ENCODE assay signal across 12 cellular contexts in genomic region chr22:50445071-50445879, GRCh38. TPM values are rescaled to one million over a fixed set of nuclear protein-coding genes. Genes with fewer than 3 reads are reported as not detected.
DNase-seq lines count a peak whose midpoint lies in the region; ATAC-seq and TF ChIP-seq lines count a peak whose summit lies in the region.
"Had no signal": no experiment of that assay in that cellular context is flagged by ENCODE, and none has a peak within 500 bp of the region (broad histone marks: within the 10 kb centered on the region; RNA-seq: fewer than 3 reads in every experiment).

No MANE protein-coding gene starts in this region.

- no TSS peak for BruUV-seq in MCF 10A (replicated peaks; lab: Mats Ljungman, UMichigan)

- no peak overlapping the region for H2BK5ac ChIP-seq in neuronal stem cell (ENCODE audit: low read length)

- H3K79me1 ChIP-seq in neuronal stem cell (ENCODE audit: low read depth, low read length) = peaks cover 5% of the 10 kb centered on the region

- no peaks in the 10 kb centered on the region for H3K9me3 Mint-ChIP-seq in MCF 10A (ENCODE audit: unreplicated experiment)

- peaks cover 38 to 83% of the 10 kb centered on the region in 2 donors for H3K36me3 ChIP-seq in neuronal stem cell (replicated peaks in 1 of 2; ENCODE audit: control insufficient read depth in 2 of 2, insufficient read depth in 2 of 2, low read length in 2 of 2)

- H3K27ac Mint-ChIP-seq in MCF 10A (ENCODE audit: low read depth, unreplicated experiment) = peak overlapping the region; percentile 35

- H2BK12ac ChIP-seq in neuronal stem cell (ENCODE audit: low read length) = no peak overlapping the region

- H3K4me2 ChIP-seq in neuronal stem cell (ENCODE audit: insufficient read depth, low read length, poor library complexity, severe bottlenecking) = no peak overlapping the region

- H3K9me3 ChIP-seq in neuronal stem cell (replicated peaks in 1 of 2; ENCODE audit: control insufficient read depth in 2 of 2, insufficient read depth in 1 of 2, low read depth in 1 of 2, low read length in 2 of 2) = peaks cover 0 to 4% of the 10 kb centered on the region in 2 donors

- H2AFZ ChIP-seq in neuronal stem cell (ENCODE audit: low read length) = no peak overlapping the region

- ATAC-seq in HG02885 (IDR thresholded peaks at IDR 0.05; ENCODE audit: poor library complexity, unreplicated experiment) (no peak), HG03520 (IDR thresholded peaks at IDR 0.05; ENCODE audit: unreplicated experiment) (no peak)

- POLR2A ChIA-PET in MCF 10A (lab: Yijun Ruan, JAX) = interaction anchor here (0.7 to 1.1 kb wide), 3 partner anchors 10 to 177 kb away, joined by 3 to 4 read pairs (median 3); no protein-coding TSS in a partner anchor

- peak overlapping the region; percentile 82 for H4K8ac ChIP-seq in neuronal stem cell (ENCODE audit: low read depth, low read length)

- H3K4me3 Mint-ChIP-seq in MCF 10A (ENCODE audit: unreplicated experiment) = no peak overlapping the region

- no peak overlapping the region for H3K9ac ChIP-seq in neuronal stem cell (ENCODE audit: low read depth, low read length, poor library complexity)

- H3K27me3 ChIP-seq in neuronal stem cell (ENCODE audit: control insufficient read depth in 3 of 3, insufficient read depth in 3 of 3, low read depth in 1 of 3, low read length in 3 of 3) = no peaks in the 10 kb centered on the region

- DNase-seq in CMK (ENCODE audit: low read depth) = peak; percentile 15
- no peak for DNase-seq in MCF 10A (ENCODE audit: unreplicated experiment)
- DNase-seq in neuronal stem cell (ENCODE audit: low spot score) = no peak
- no peak for DNase-seq in NCI-H1092 treated with DMSO at 0.1 percent for 48 hours (lab: John Stamatoyannopoulos, UW)
- no peak for DNase-seq in GOT3 (lab: John Stamatoyannopoulos, UW)
- DNase-seq: hippocampal formation had no signal

- peak overlapping the region; percentile 13 for H3K18ac ChIP-seq in neuronal stem cell (ENCODE audit: low read length)

- intact Hi-C loops in MCF 10A (cut with micrococcal nuclease) = no loop called here

- no peaks in the 10 kb centered on the region for H3K27me3 Mint-ChIP-seq in MCF 10A (ENCODE audit: insufficient read depth, unreplicated experiment)

- H3K14ac ChIP-seq in neuronal stem cell (ENCODE audit: low read length) = no peak overlapping the region

- no peak for TF ChIP-seq CTCF in MCF 10A (IDR thresholded peaks at IDR 0.05; ENCODE audit: unreplicated experiment)

- H2BK15ac ChIP-seq in neuronal stem cell (ENCODE audit: low read length) = no peak overlapping the region

- peak overlapping the region; percentile 37 for H2AK5ac ChIP-seq in neuronal stem cell (ENCODE audit: low read depth, low read length)

- no peak overlapping the region for H2BK120ac ChIP-seq in neuronal stem cell (ENCODE audit: low read depth, low read length)

- peak overlapping the region; percentile 37 for H3K4ac ChIP-seq in neuronal stem cell (ENCODE audit: low read length)

- H3K23ac ChIP-seq in neuronal stem cell (ENCODE audit: low read depth, low read length, poor library complexity) = peak overlapping the region; percentile 85

- H3K4me1 Mint-ChIP-seq in MCF 10A (ENCODE audit: insufficient read depth, unreplicated experiment) = no peaks in the 10 kb centered on the region

- peaks cover 81% of the 10 kb centered on the region for H3K36me3 Mint-ChIP-seq in MCF 10A (ENCODE audit: insufficient read depth, unreplicated experiment)

- no CpG with 5 or more reads among the region's 30 CpGs for WGBS in neuronal stem cell (ENCODE audit: extremely low coverage in 2 of 2, insufficient read length in 2 of 2, insufficient replicate concordance in 1 of 2), 2 donors

- peaks cover 0 to 4% of the 10 kb centered on the region in 2 donors for H3K4me1 ChIP-seq in neuronal stem cell (ENCODE audit: control insufficient read depth in 2 of 2, insufficient read depth in 1 of 2, low read depth in 1 of 2, low read length in 2 of 2)

- no peak overlapping the region for H4K91ac ChIP-seq in neuronal stem cell (ENCODE audit: low read depth, low read length, poor library complexity)

- no peak overlapping the region for H3K27ac ChIP-seq in neuronal stem cell (replicated peaks; ENCODE audit: low read length)

- CTCF ChIA-PET in MCF 10A (lab: Yijun Ruan, JAX) = interaction anchor here (1.2 kb wide), 1 partner anchor 25 kb away, joined by 4 read pairs; no protein-coding TSS in a partner anchor

- H3K4me3 ChIP-seq in neuronal stem cell (ENCODE audit: low read length in 2 of 2) = no peak overlapping the region

TF ChIP-seq in PFSK-1, 5 proteins besides CTCF, POLR2A, EP300 and RAD21:
- TF ChIP-seq FOXP2 (optimal IDR thresholded peaks at IDR 0.05; ENCODE audit: borderline replicate concordance, extremely low read depth, extremely low read length, insufficient read depth) (no peak), SIN3A (IDR thresholded peaks at IDR 0.05; ENCODE audit: borderline replicate concordance, insufficient read depth, low read length) (no peak), POLR2AphosphoS5 (IDR thresholded peaks at IDR 0.05; ENCODE audit: low read depth, low read length) (peak; percentile 52; the same call in 1 of the 2 replicates)

RNA-seq across cellular contexts. Expression of gene SBF1, which starts 29.6 kb away (rescaled TPM):
- polyA plus RNA-seq in PFSK-1 (2012; ENCODE audit: insufficient read length, low read depth) = 77.8 TPM
- total RNA-seq in MCF 10A (2022) = 82.1 and 106 TPM in 2 replicates
- 39.3 TPM for polyA plus RNA-seq in neuronal stem cell (2013, experiment 1 of 2)
- polyA plus RNA-seq in neuronal stem cell (2013, experiment 2 of 2) = 38.7 TPM

RNA-seq across cellular contexts. Expression of gene ADM2, which starts 36.1 kb away (rescaled TPM):
- 63.5 TPM for polyA plus RNA-seq in PFSK-1 (2012; ENCODE audit: insufficient read length, low read depth)
- 35.4 and 39.7 TPM in 2 replicates for total RNA-seq in MCF 10A (2022)
- polyA plus RNA-seq in neuronal stem cell (2013, experiment 1 of 2) = 2.4 TPM
- polyA plus RNA-seq in neuronal stem cell (2013, experiment 2 of 2) = 2.2 TPM
- total RNA-seq: LHCN-M2 had no signal

RNA-seq across cellular contexts. Expression of gene MIOX, which starts 41.4 kb away (rescaled TPM):
- 2.6 TPM for polyA plus RNA-seq in PFSK-1 (2012; ENCODE audit: insufficient read length, low read depth)
- total RNA-seq in MCF 10A (2022) = 0.63 and 1.6 TPM in 2 replicates
- 0.33 TPM for polyA plus RNA-seq in neuronal stem cell (2013, experiment 1 of 2)
- 0.26 TPM for polyA plus RNA-seq in neuronal stem cell (2013, experiment 2 of 2)
- total RNA-seq: LHCN-M2, SK-MEL-5, urinary bladder had no signal
- polyA plus RNA-seq: urinary bladder had no signal
